Comparison of ENCODE assay signal across 8 cellular contexts in genomic region chr17:39198186-39198566, GRCh38. TPM values are rescaled to one million over a fixed set of nuclear protein-coding genes. Genes with fewer than 3 reads are reported as not detected.
DNase-seq lines count a peak whose midpoint lies in the region; ATAC-seq and TF ChIP-seq lines count a peak whose summit lies in the region.

No MANE protein-coding gene starts in this region.

- no peaks in the 10 kb centered on the region for H3K9me3 Mint-ChIP-seq in stimulated activated naive CD8-positive, alpha-beta T cell treated with anti-CD3 and anti-CD28 coated beads, Interleukin-15, Interleukin-2, amounts not matched to agents 100 ng/mL and 50 ng/mL, for 24 hours
- no peaks in the 10 kb centered on the region for H3K9me3 Mint-ChIP-seq in activated naive CD8-positive, alpha-beta T cell treated with anti-CD3 and anti-CD28 coated beads, Interleukin-2, amount 10 ng/mL, durations not matched to agents 7 days and 5 days
- no peaks in the 10 kb centered on the region for H3K9me3 Mint-ChIP-seq in mesothelial cell of epicardium

- H3K36me3 Mint-ChIP-seq in stimulated activated naive CD8-positive, alpha-beta T cell treated with anti-CD3 and anti-CD28 coated beads, Interleukin-15, Interleukin-2, amounts not matched to agents 100 ng/mL and 50 ng/mL, for 24 hours (ENCODE audit: low read depth): peaks cover 40% of the 10 kb centered on the region
- peaks cover 23% of the 10 kb centered on the region for H3K36me3 Mint-ChIP-seq in activated naive CD8-positive, alpha-beta T cell treated with anti-CD3 and anti-CD28 coated beads, Interleukin-2, amount 10 ng/mL, durations not matched to agents 7 days and 5 days
- H3K36me3 Mint-ChIP-seq in mesothelial cell of epicardium: peaks cover 10% of the 10 kb centered on the region

- H3K4me3 Mint-ChIP-seq in stimulated activated naive CD8-positive, alpha-beta T cell treated with anti-CD3 and anti-CD28 coated beads, Interleukin-15, Interleukin-2, amounts not matched to agents 100 ng/mL and 50 ng/mL, for 24 hours: peak overlapping the region; percentile 85
- peak overlapping the region; percentile 89 for H3K4me3 Mint-ChIP-seq in activated naive CD8-positive, alpha-beta T cell treated with anti-CD3 and anti-CD28 coated beads, Interleukin-2, amount 10 ng/mL, durations not matched to agents 7 days and 5 days
- peak overlapping the region; percentile 95 for H3K4me3 Mint-ChIP-seq in mesothelial cell of epicardium

- POLR2A ChIA-PET in activated naive CD8-positive, alpha-beta T cell treated with anti-CD3 and anti-CD28 coated beads, Interleukin-2, amount 10 ng/mL, durations not matched to agents 7 days and 5 days (lab: Charles Lee): no interaction called here

- TF ChIP-seq CTCF in mesothelial cell of epicardium (IDR thresholded peaks at IDR 0.05; ENCODE audit: unreplicated experiment): no peak

- no peak for DNase-seq in stimulated activated naive CD8-positive, alpha-beta T cell treated with anti-CD3 and anti-CD28 coated beads, Interleukin-15, Interleukin-2, amounts not matched to agents 100 U/mL and 50 U/mL, for 24 hours
- DNase-seq in activated naive CD8-positive, alpha-beta T cell treated with anti-CD3 and anti-CD28 coated beads, Interleukin-2, amount 10 ng/mL, durations not matched to agents 7 days and 5 days: no peak
- DNase-seq in mesothelial cell of epicardium (ENCODE audit: low spot score in 2 of 2, unreplicated experiment in 2 of 2): no peak
- DNase-seq in cerebellum (ENCODE audit: low spot score): no peak
- no peak for DNase-seq in NK-92 (lab: John Stamatoyannopoulos, UW; ENCODE audit: unreplicated experiment)

- no peak for ATAC-seq in stimulated activated naive CD8-positive, alpha-beta T cell treated with anti-CD3 and anti-CD28 coated beads, Interleukin-15, Interleukin-2, amounts not matched to agents 100 U/mL and 50 U/mL, for 24 hours
- ATAC-seq in activated naive CD8-positive, alpha-beta T cell treated with anti-CD3 and anti-CD28 coated beads, Interleukin-2, amount 10 ng/mL, durations not matched to agents 7 days and 5 days (ENCODE audit: low read depth): no peak
- ATAC-seq in GM21825 (IDR thresholded peaks at IDR 0.05; ENCODE audit: unreplicated experiment) (no peak), HG03095 (IDR thresholded peaks at IDR 0.05; ENCODE audit: unreplicated experiment) (no peak)

- peak overlapping the region; percentile 78 for H3K27ac Mint-ChIP-seq in stimulated activated naive CD8-positive, alpha-beta T cell treated with anti-CD3 and anti-CD28 coated beads, Interleukin-15, Interleukin-2, amounts not matched to agents 100 ng/mL and 50 ng/mL, for 24 hours
- H3K27ac Mint-ChIP-seq in activated naive CD8-positive, alpha-beta T cell treated with anti-CD3 and anti-CD28 coated beads, Interleukin-2, amount 10 ng/mL, durations not matched to agents 7 days and 5 days: peak overlapping the region; percentile 72
- peak overlapping the region; percentile 53 for H3K27ac Mint-ChIP-seq in mesothelial cell of epicardium

- H3K4me1 Mint-ChIP-seq in stimulated activated naive CD8-positive, alpha-beta T cell treated with anti-CD3 and anti-CD28 coated beads, Interleukin-15, Interleukin-2, amounts not matched to agents 100 ng/mL and 50 ng/mL, for 24 hours (ENCODE audit: low read depth): peaks cover 56% of the 10 kb centered on the region
- peaks cover 58% of the 10 kb centered on the region for H3K4me1 Mint-ChIP-seq in activated naive CD8-positive, alpha-beta T cell treated with anti-CD3 and anti-CD28 coated beads, Interleukin-2, amount 10 ng/mL, durations not matched to agents 7 days and 5 days
- peaks cover 45% of the 10 kb centered on the region for H3K4me1 Mint-ChIP-seq in mesothelial cell of epicardium

- H3K27me3 Mint-ChIP-seq in stimulated activated naive CD8-positive, alpha-beta T cell treated with anti-CD3 and anti-CD28 coated beads, Interleukin-15, Interleukin-2, amounts not matched to agents 100 ng/mL and 50 ng/mL, for 24 hours: no peaks in the 10 kb centered on the region
- H3K27me3 Mint-ChIP-seq in activated naive CD8-positive, alpha-beta T cell treated with anti-CD3 and anti-CD28 coated beads, Interleukin-2, amount 10 ng/mL, durations not matched to agents 7 days and 5 days: no peaks in the 10 kb centered on the region
- H3K27me3 Mint-ChIP-seq in mesothelial cell of epicardium (ENCODE audit: low read depth): no peaks in the 10 kb centered on the region

RNA-seq across cellular contexts. Expression of gene CACNB1, which starts 0.7 kb away (rescaled TPM):
- total RNA-seq in activated naive CD8-positive, alpha-beta T cell treated with anti-CD3 and anti-CD28 coated beads, Interleukin-2, amount 10 ng/mL, durations not matched to agents 7 days and 5 days: 10 to 100 TPM; 25.9 to 27.2 TPM
- 19.2 to 21.6 TPM (median 19.3 TPM) in 3 replicates for total RNA-seq in mesothelial cell of epicardium
- total RNA-seq in cerebellum: 20.7 TPM

RNA-seq across cellular contexts. Expression of gene RPL19, which starts 1.9 kb away (rescaled TPM):
- total RNA-seq in activated naive CD8-positive, alpha-beta T cell treated with anti-CD3 and anti-CD28 coated beads, Interleukin-2, amount 10 ng/mL, durations not matched to agents 7 days and 5 days: 1,000 to 10,000 TPM; 2,120 to 2,134 TPM
- total RNA-seq in mesothelial cell of epicardium (1,422 to 1,472 TPM (median 1,468 TPM) in 3 replicates), cerebellum (493 TPM)

RNA-seq across cellular contexts. Expression of gene STAC2, which starts 27.6 kb away (rescaled TPM):
- total RNA-seq in activated naive CD8-positive, alpha-beta T cell treated with anti-CD3 and anti-CD28 coated beads, Interleukin-2, amount 10 ng/mL, durations not matched to agents 7 days and 5 days: not detected
- total RNA-seq in mesothelial cell of epicardium: 0.63 to 0.86 TPM (median 0.77 TPM) in 3 replicates
- total RNA-seq in cerebellum: 0.64 TPM

RNA-seq across cellular contexts. Expression of gene ARL5C, which starts 32.2 kb away (rescaled TPM):
- under 1 TPM in 1 of 2 experiments, not detected in 1; 0.11 TPM for total RNA-seq in activated naive CD8-positive, alpha-beta T cell treated with anti-CD3 and anti-CD28 coated beads, Interleukin-2, amount 10 ng/mL, durations not matched to agents 7 days and 5 days
- 0.40 TPM in 1 of 3 replicates, not detected in the others for total RNA-seq in mesothelial cell of epicardium
- not detected for total RNA-seq in cerebellum

RNA-seq across cellular contexts. Expression of gene PLXDC1, which starts 46.7 kb away (rescaled TPM):
- 10 to 100 TPM in 1 of 2 experiments, 1 to 10 TPM in 1; 9.6 to 17.9 TPM for total RNA-seq in activated naive CD8-positive, alpha-beta T cell treated with anti-CD3 and anti-CD28 coated beads, Interleukin-2, amount 10 ng/mL, durations not matched to agents 7 days and 5 days
- total RNA-seq in mesothelial cell of epicardium: 15.4 to 18.6 TPM (median 17.0 TPM) in 3 replicates
- 14.6 TPM for total RNA-seq in cerebellum
